In the genomic region with DNA sequence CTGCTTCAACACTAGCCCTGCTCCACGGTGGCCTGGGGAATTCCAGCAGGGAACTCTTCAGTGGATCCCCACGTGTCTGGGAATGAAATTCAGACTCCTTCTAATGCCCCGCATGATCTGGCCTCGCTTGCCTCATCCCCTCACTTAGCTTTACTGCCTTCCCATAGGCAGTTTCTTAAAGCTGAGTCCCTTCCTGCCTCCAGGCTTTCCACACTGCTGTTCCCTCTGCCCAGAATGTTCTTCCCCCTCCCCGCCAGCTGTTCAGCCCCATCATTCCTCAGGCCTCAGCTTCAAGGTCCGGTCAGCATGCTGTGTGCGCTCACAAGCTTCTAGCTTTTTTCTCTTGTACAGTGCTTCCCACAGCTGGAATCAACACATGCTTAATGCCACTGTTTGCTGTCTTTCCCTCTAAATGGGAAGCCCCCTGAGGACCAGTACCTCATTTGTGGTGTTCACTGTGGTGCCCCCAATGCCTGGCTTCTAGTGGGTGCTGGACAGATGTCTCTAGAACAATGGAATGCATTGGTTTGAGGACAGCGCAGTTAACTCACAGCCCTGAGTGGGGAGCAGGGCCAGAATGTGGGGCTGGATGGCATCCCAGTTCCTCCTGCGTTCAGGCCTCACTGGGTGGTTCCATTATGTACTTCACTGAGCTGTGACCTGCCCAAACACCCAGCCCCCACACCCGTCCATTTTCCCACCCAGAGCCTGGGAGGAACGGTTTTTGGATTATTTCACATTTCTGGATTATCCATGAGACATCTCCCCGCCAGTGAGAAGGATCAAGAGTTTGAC, we compare ENCODE assay signal across 10 cellular contexts. TPM values are rescaled to one million over a fixed set of nuclear protein-coding genes. Genes with fewer than 3 reads are reported as not detected.
A peak's percentile ranks its signal among the peaks of the same experiment; 100 is the strongest.
DNase-seq lines count a peak whose midpoint lies in the region; ATAC-seq and TF ChIP-seq lines count a peak whose summit lies in the region.
"Had no signal": no experiment of that assay in that cellular context is flagged by ENCODE, and none has a peak within 500 bp of the region (broad histone marks: within the 10 kb centered on the region; RNA-seq: fewer than 3 reads in every experiment).

No MANE protein-coding gene starts in this region.

- H3K36me3 ChIP-seq in esophagus squamous epithelium, result peaks cover 21 to 48% (median 30%) of the 10 kb centered on the region in 3 donors

- H3K4me1 Mint-ChIP-seq in stimulated activated naive B cell treated with anti-CD40 and anti-IgM and Interleukin-4, amounts not matched to agents 10 μg/mL and 1 μg/mL and 100 μg/mL, for 72 hours, result peaks cover 6 to 9% of the 10 kb centered on the region in 2 donors

- TF ChIP-seq CTCF in esophagus squamous epithelium (IDR thresholded peaks at IDR 0.05) (no peak), omental fat pad (IDR thresholded peaks at IDR 0.05) (no peak)

- no peaks in the 10 kb centered on the region for H3K27me3 Mint-ChIP-seq in stimulated activated naive B cell treated with anti-CD40 and anti-IgM and Interleukin-4, amounts not matched to agents 10 μg/mL and 1 μg/mL and 100 μg/mL, for 72 hours

- no peaks in the 10 kb centered on the region for H3K9me3 Mint-ChIP-seq in stimulated activated naive B cell treated with anti-CD40 and anti-IgM and Interleukin-4, amounts not matched to agents 10 μg/mL and 1 μg/mL and 100 μg/mL, for 72 hours

- WGBS in esophagus squamous epithelium, 2 donors, result 44 to 48% methylated on average over 8 to 12 of the region's 12 CpGs

- DNase-seq in ACHN (peak; percentile 40), RPMI7951 (ENCODE audit: low read depth) (peak; percentile 69), esophagus squamous epithelium (lab: John Stamatoyannopoulos, UW) (no peak), omental fat pad (ENCODE audit: low spot score) (no peak), HK-2 (ENCODE audit: unreplicated experiment) (no peak), occipital lobe (lab: John Stamatoyannopoulos, UW) (no peak)
- no peak for DNase-seq in stimulated activated naive B cell treated with anti-CD40 and anti-IgM and Interleukin-4, amounts not matched to agents 10 μg/mL and 1 μg/mL and 100 μg/mL, for 72 hours
- DNase-seq in activated naive CD4-positive, alpha-beta T cell treated with Interleukin-2 at 50 U/mL for 16 hours, result no peak
- DNase-seq: NCI-H2029 had no signal

- H3K4me3 Mint-ChIP-seq in stimulated activated naive B cell treated with anti-CD40 and anti-IgM and Interleukin-4, amounts not matched to agents 10 μg/mL and 1 μg/mL and 100 μg/mL, for 72 hours, result no peak overlapping the region

- intact Hi-C loops in esophagus squamous epithelium (cut with DNase I), result no loop called here

- H3K27me3 ChIP-seq in esophagus squamous epithelium, result no peaks in the 10 kb centered on the region

- H3K9me3 ChIP-seq in esophagus squamous epithelium, result no peaks in the 10 kb centered on the region

- peak; percentile 10 for ATAC-seq in omental fat pad (ENCODE audit: low FRiP score)
- no peak for ATAC-seq in stimulated activated naive B cell treated with anti-CD40 and anti-IgM and Interleukin-4, amounts not matched to agents 10 μg/mL and 1 μg/mL and 100 μg/mL, for 72 hours (replicated peaks)
- ATAC-seq: left colon had no signal

- peaks cover 60 to 78% (median 65%) of the 10 kb centered on the region in 3 donors for H3K4me1 ChIP-seq in esophagus squamous epithelium

- no peak overlapping the region for H3K4me3 ChIP-seq in esophagus squamous epithelium

- peak overlapping the region; percentile 87 to 99 (median 93) for H3K27ac ChIP-seq in esophagus squamous epithelium

- in situ Hi-C loops in ACHN (cut with HindIII; ENCODE audit: low pct_ligation_motif_present, low pct_unique_long_range_greater_than_20kb, low sequenced_read_pairs), result no loop called here

- no peak overlapping the region for H3K27ac Mint-ChIP-seq in stimulated activated naive B cell treated with anti-CD40 and anti-IgM and Interleukin-4, amounts not matched to agents 10 μg/mL and 1 μg/mL and 100 μg/mL, for 72 hours

- peaks cover 18 to 34% of the 10 kb centered on the region in 2 donors for H3K36me3 Mint-ChIP-seq in stimulated activated naive B cell treated with anti-CD40 and anti-IgM and Interleukin-4, amounts not matched to agents 10 μg/mL and 1 μg/mL and 100 μg/mL, for 72 hours

- no peak for TF ChIP-seq POLR2A in esophagus squamous epithelium (IDR thresholded peaks at IDR 0.05)

RNA-seq across cellular contexts. Expression of a gene that starts 55.0 kb away (rescaled TPM):
- 15.1 and 16.3 TPM in 2 replicates for total RNA-seq in RPMI7951 (2014; rRNA removed; shearing (Covaris generic))
- total RNA-seq in esophagus squamous epithelium (10 to 100 TPM; 53.7 to 92.8 (median 79.8) TPM), omental fat pad (10 to 100 TPM; 43.4 to 87.8 (median 60.5) TPM), occipital lobe (6.1 TPM)

RNA-seq across cellular contexts. Expression of a gene that starts 58.9 kb away (rescaled TPM):
- total RNA-seq in RPMI7951 (2014; rRNA removed; shearing (Covaris generic)), result 5.8 and 7.1 TPM in 2 replicates
- total RNA-seq in esophagus squamous epithelium (100 to 1,000 TPM in 1 of 4 donors, 10 to 100 TPM in 3; 22.2 to 112 (median 30.6) TPM), omental fat pad (10 to 100 TPM in 1 of 4 donors, 1 to 10 TPM in 3; 7.5 to 12.9 (median 8.2) TPM), occipital lobe (11.9 TPM)

Comparison
In these comparisons a context has a peak if more than half of its experiments do, and no peak if none do; other contexts are left out.
1. DNase-seq: peak in ACHN (single experiment) and RPMI7951 (single experiment); none in esophagus squamous epithelium (single experiment), omental fat pad (single experiment), stimulated activated naive B cell treated with anti-CD40 and anti-IgM and Interleukin-4, amounts not matched to agents 10 μg/mL and 1 μg/mL and 100 μg/mL, for 72 hours (single experiment), activated naive CD4-positive, alpha-beta T cell treated with Interleukin-2 at 50 U/mL for 16 hours (single experiment), HK-2 (single experiment) and occipital lobe (single experiment).